ENCODE assay signal across 8 cellular contexts in genomic region chr7:121872831-121873764, GRCh38. TPM values are rescaled to one million over a fixed set of nuclear protein-coding genes. Genes with fewer than 3 reads are reported as not detected.
DNase-seq lines count a peak whose midpoint lies in the region; ATAC-seq and TF ChIP-seq lines count a peak whose summit lies in the region.

PTPRZ1 (plus strand) TSS chr7:121873161; CDS start chr7:121873500, 339 bp downstream.

- DNase-seq in GM03348 (ENCODE audit: low spot score) = peak; percentile 64
- peak; percentile 37 for DNase-seq in NCI-H1417 treated with DMSO at 0.1 percent for 48 hours (lab: John Stamatoyannopoulos, UW)
- DNase-seq in breast epithelium (ENCODE audit: low spot score in 2 of 2) = no peak
- DNase-seq in iris pigment epithelial cell (ENCODE audit: low read depth) = peak; percentile 31
- DNase-seq in spleen = no peak
- no peak for DNase-seq in NK-92 treated with Interleukin-12 subunit alpha and Interleukin-12 subunit beta, amount 100 ng/mL, for 24 hours (lab: John Stamatoyannopoulos, UW)
- DNase-seq in stimulated activated CD4-positive, alpha-beta T cell treated with anti-CD3 and anti-CD28 coated beads, Interleukin-4, amount 100 ng/mL, for 1 hour = no peak

- H3K9me3 ChIP-seq in breast epithelium = no peaks in the 10 kb centered on the region
- no peaks in the 10 kb centered on the region for H3K9me3 ChIP-seq in spleen

- H3K36me3 ChIP-seq in breast epithelium (no peaks in the 10 kb centered on the region), spleen (no peaks in the 10 kb centered on the region)

- no peak for ATAC-seq in HG02938 (IDR thresholded peaks at IDR 0.05; ENCODE audit: unreplicated experiment)

- intact Hi-C loops in breast epithelium (cut with DNase I; ENCODE audit: low total_unique reads) (no loop called here), spleen (cut with DNase I; ENCODE audit: low total_unique reads) (no loop called here)

- H3K27me3 ChIP-seq in breast epithelium = peaks cover 0 to 5% of the 10 kb centered on the region in 2 donors
- H3K27me3 ChIP-seq in spleen (replicated peaks in 1 of 7) = peaks cover 0 to 53% (median 26%) of the 10 kb centered on the region in 7 donors

- H3K4me1 ChIP-seq in breast epithelium (no peaks in the 10 kb centered on the region), spleen (peaks cover 0 to 17% (median 7%) of the 10 kb centered on the region in 6 donors)

- H3K27ac ChIP-seq in breast epithelium (peak within 1 kb of the TSS; percentile 26 to 64), spleen (no peak within 1 kb of the TSS)

- TF ChIP-seq POLR2A in breast epithelium (IDR thresholded peaks at IDR 0.05) = no peak
- TF ChIP-seq POLR2A in spleen (IDR thresholded peaks at IDR 0.05) = no peak

- 1 to 12% (median 3%) methylated on average over 44 to 85 of the region's 85 CpGs for WGBS in spleen, 5 donors

- peak within 1 kb of the TSS; percentile 52 to 76 (median 66) for H3K4me3 ChIP-seq in breast epithelium
- peak within 1 kb of the TSS; percentile 8 to 66 (median 34) for H3K4me3 ChIP-seq in spleen

- TF ChIP-seq CTCF in breast epithelium (IDR thresholded peaks at IDR 0.05) = no peak
- TF ChIP-seq CTCF in spleen (IDR thresholded peaks at IDR 0.05 in 8 of 11, conservative IDR thresholded peaks at IDR 0.05 in 3 of 11) = no peak

RNA-seq across cellular contexts. Expression of gene PTPRZ1, which starts in this region (rescaled TPM):
- total RNA-seq in breast epithelium = 10 to 100 TPM in 2 of 3 donors, under 1 TPM in 1; 0.48 to 36.9 (median 32.1) TPM
- 1 to 10 TPM; 1.1 to 5.9 (median 2.1) TPM for total RNA-seq in spleen
- 1 to 10 TPM in 2 of 3 donors, under 1 TPM in 1; 0.87 to 1.4 (median 1.2) TPM for polyA plus RNA-seq in spleen

Comparison
In these comparisons a context has a peak if more than half of its experiments do, and no peak if none do; other contexts are left out.
1. DNase-seq: peak in GM03348 (single experiment), NCI-H1417 treated with DMSO at 0.1 percent for 48 hours (single experiment) and iris pigment epithelial cell (single experiment); none in breast epithelium (0 of 2), spleen (single experiment), NK-92 treated with Interleukin-12 subunit alpha and Interleukin-12 subunit beta, amount 100 ng/mL, for 24 hours (single experiment) and stimulated activated CD4-positive, alpha-beta T cell treated with anti-CD3 and anti-CD28 coated beads, Interleukin-4, amount 100 ng/mL, for 1 hour (single experiment).
2. H3K27ac ChIP-seq: peak in breast epithelium (2 of 2); none in spleen (0 of 8).